In the genomic region with DNA sequence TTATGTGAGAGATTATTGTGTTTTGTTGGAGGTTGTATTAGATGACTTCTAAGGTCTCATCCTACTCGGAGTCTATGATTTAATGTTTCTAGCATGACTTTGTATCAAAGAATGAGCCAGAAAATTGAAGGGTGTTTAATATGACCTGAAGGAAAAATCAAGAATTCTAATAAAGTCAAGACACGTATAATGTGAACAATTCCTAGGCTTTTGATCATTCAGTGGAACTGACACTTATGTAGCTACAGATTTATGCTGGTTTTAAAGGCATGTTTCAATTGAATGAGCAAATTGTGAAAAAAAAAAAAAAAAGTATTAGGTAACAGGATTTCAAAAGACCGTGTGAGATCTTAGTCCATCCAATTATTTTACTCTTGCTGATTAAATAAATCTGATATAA, we compare ENCODE assay signal across 26 cellular contexts.
"Had no signal": no experiment of that assay in that cellular context is flagged by ENCODE, and none has a peak within 500 bp of the region (broad histone marks: within the 10 kb centered on the region; RNA-seq: fewer than 3 reads in every experiment).

No MANE protein-coding gene starts in this region.

- H3K4me1 ChIP-seq: pancreas, psoas muscle, right lobe of liver, sigmoid colon, stomach, thyroid gland, tibial nerve, upper lobe of left lung, vagina had no signal

- H3K36me3 ChIP-seq: neutrophil, pancreas, right lobe of liver, sigmoid colon, stomach, thoracic aorta, thyroid gland, tibial nerve, upper lobe of left lung, vagina had no signal

- H3K27me3 ChIP-seq: neutrophil, pancreas, right lobe of liver, sigmoid colon, stomach, thyroid gland, tibial nerve, upper lobe of left lung, vagina had no signal

- H3K9me3 ChIP-seq: neutrophil, pancreas, psoas muscle, right lobe of liver, sigmoid colon, stomach, thoracic aorta, thyroid gland, tibial nerve, upper lobe of left lung, vagina had no signal

- H3K27ac ChIP-seq: neutrophil, pancreas, psoas muscle, right lobe of liver, sigmoid colon, stomach, thoracic aorta, thyroid gland, tibial nerve, upper lobe of left lung, vagina had no signal

- ATAC-seq: naive thymus-derived CD8-positive, alpha-beta T cell; natural killer cell treated with Interleukin-12 subunit alpha and Interleukin-12 subunit beta and Interleukin-15 and Interleukin-18, amount 100 ng/mL, for 72 hours; pancreas; psoas muscle; right cardiac atrium; right lobe of liver; stimulated activated effector memory CD8-positive, alpha-beta T cell treated with anti-CD3 and anti-CD28 coated beads, Interleukin-12 subunit alpha, Interleukin-12 subunit beta, amount 100 ng/mL, for 72 hours; stimulated activated naive B cell treated with anti-CD40 and anti-IgM and Interleukin-4, amounts not matched to agents 10 μg/mL and 1 μg/mL and 100 μg/mL, for 72 hours had no signal

- H3K4me3 ChIP-seq: pancreas, psoas muscle, right lobe of liver, sigmoid colon, stomach, thoracic aorta, thyroid gland, tibial nerve, upper lobe of left lung, vagina had no signal

- DNase-seq: naive thymus-derived CD8-positive, alpha-beta T cell; nephron progenitor cell; nucleus accumbens; pancreas; psoas muscle; retina; right cardiac atrium; right lobe of liver; sigmoid colon; small intestine; stimulated activated CD4-positive, alpha-beta T cell treated with anti-CD3 and anti-CD28 coated beads, Interleukin-15, amount 100 ng/mL, for 24 hours; stimulated activated CD4-positive, alpha-beta T cell treated with anti-CD3 and anti-CD28 coated beads, Interleukin-2, amount 100 ng/mL, for 24 hours; stimulated activated CD4-positive, alpha-beta T cell treated with anti-CD3 and anti-CD28 coated beads, Interleukin-2, amount 100 ng/mL, for 48 hours; stimulated activated CD4-positive, alpha-beta T cell treated with anti-CD3 and anti-CD28 coated beads, Interleukin-4, amount 100 ng/mL, for 24 hours; stimulated activated naive B cell treated with anti-CD40 and anti-IgM and Interleukin-4, amounts not matched to agents 10 μg/mL and 1 μg/mL and 100 μg/mL, for 72 hours; stimulated activated naive CD4-positive, alpha-beta T cell treated with Interleukin-2 at 50 U/mL for 16 hours; stomach; thyroid gland; trophoblast cell; upper lobe of left lung had no signal
